16 cellular contexts compared by ENCODE assay signal in genomic region chr6:106639812-106640211, GRCh38.
"Had no signal": no experiment of that assay in that cellular context is flagged by ENCODE, and none has a peak within 500 bp of the region (broad histone marks: within the 10 kb centered on the region; RNA-seq: fewer than 3 reads in every experiment).

No MANE protein-coding gene starts in this region.

- H3K4me3 ChIP-seq: adrenal gland, colonic mucosa, gastrocnemius medialis, left lung, sigmoid colon, thoracic aorta had no signal

- H3K27me3 ChIP-seq: adrenal gland, colonic mucosa, gastrocnemius medialis, left lung, sigmoid colon had no signal

- H3K4me1 ChIP-seq: adrenal gland, colonic mucosa, sigmoid colon had no signal

- H3K27me3 Mint-ChIP-seq: activated CD4-positive, alpha-beta memory T cell treated with anti-CD3 and anti-CD28 coated beads for 36 hours; stimulated activated naive CD8-positive, alpha-beta T cell treated with anti-CD3 and anti-CD28 coated beads, Interleukin-15, amount 100 ng/mL, for 72 hours had no signal

- H3K4me1 Mint-ChIP-seq: nephron had no signal

- H3K9me3 Mint-ChIP-seq: activated CD4-positive, alpha-beta memory T cell treated with anti-CD3 and anti-CD28 coated beads for 36 hours; activated naive CD4-positive, alpha-beta T cell treated with anti-CD3 and anti-CD28 coated beads for 36 hours; activated T-helper 1 cell treated with anti-CD3 and anti-CD28 coated beads, Interleukin-12 subunit alpha, Interleukin-12 subunit beta, Interleukin-2, Interleukin-4 antibody, amounts not matched to agents 30 ng/mL and 10 ng/mL and 1 ng/mL, durations not matched to agents 14 hours and 24 hours and 36 hours; nephron; stimulated activated naive CD8-positive, alpha-beta T cell treated with anti-CD3 and anti-CD28 coated beads, Interleukin-15, amount 100 ng/mL, for 72 hours had no signal

- ATAC-seq: gastrocnemius medialis; left lung; stimulated activated naive CD8-positive, alpha-beta T cell treated with anti-CD3 and anti-CD28 coated beads, Interleukin-15, amount 100 ng/mL, for 72 hours had no signal

- H3K27ac ChIP-seq: adrenal gland, colonic mucosa, gastrocnemius medialis, left lung, sigmoid colon, thoracic aorta had no signal

- H3K4me3 Mint-ChIP-seq: activated CD4-positive, alpha-beta memory T cell treated with anti-CD3 and anti-CD28 coated beads for 36 hours; activated naive CD4-positive, alpha-beta T cell treated with anti-CD3 and anti-CD28 coated beads for 36 hours; activated T-helper 1 cell treated with anti-CD3 and anti-CD28 coated beads, Interleukin-12 subunit alpha, Interleukin-12 subunit beta, Interleukin-2, Interleukin-4 antibody, amounts not matched to agents 30 ng/mL and 10 ng/mL and 1 ng/mL, durations not matched to agents 14 hours and 24 hours and 36 hours; nephron; stimulated activated naive CD8-positive, alpha-beta T cell treated with anti-CD3 and anti-CD28 coated beads, Interleukin-15, amount 100 ng/mL, for 72 hours had no signal

- DNase-seq: activated CD4-positive, alpha-beta memory T cell treated with anti-CD3 and anti-CD28 coated beads for 36 hours; activated CD8-positive, alpha-beta memory T cell treated with anti-CD3 and anti-CD28 coated beads, Interleukin-2, amount 50 U/mL, for 4 hours; activated naive CD4-positive, alpha-beta T cell treated with anti-CD3 and anti-CD28 coated beads for 36 hours; adrenal gland; colonic mucosa; effector memory CD4-positive, alpha-beta T cell; gastrocnemius medialis; left lung; mesenchymal stem cell; sigmoid colon; stimulated activated CD4-positive, alpha-beta T cell treated with anti-CD3 and anti-CD28 coated beads, Interleukin-12 subunit alpha, Interleukin-12 subunit beta, amount 100 ng/mL, for 4 hours; stimulated activated naive CD8-positive, alpha-beta T cell treated with anti-CD3 and anti-CD28 coated beads, Interleukin-15, amount 100 ng/mL, for 72 hours had no signal

- FAIRE-seq: keratinocyte had no signal

- H3K9me3 ChIP-seq: adrenal gland, colonic mucosa, gastrocnemius medialis, left lung, sigmoid colon, thoracic aorta had no signal

- H3K27ac Mint-ChIP-seq: activated CD4-positive, alpha-beta memory T cell treated with anti-CD3 and anti-CD28 coated beads for 36 hours; activated T-helper 1 cell treated with anti-CD3 and anti-CD28 coated beads, Interleukin-12 subunit alpha, Interleukin-12 subunit beta, Interleukin-2, Interleukin-4 antibody, amounts not matched to agents 30 ng/mL and 10 ng/mL and 1 ng/mL, durations not matched to agents 14 hours and 24 hours and 36 hours; nephron; stimulated activated naive CD8-positive, alpha-beta T cell treated with anti-CD3 and anti-CD28 coated beads, Interleukin-15, amount 100 ng/mL, for 72 hours had no signal
